15 cellular contexts compared by ENCODE assay signal in genomic region chr15:60519218-60519617, GRCh38. TPM values are rescaled to one million over a fixed set of nuclear protein-coding genes. Genes with fewer than 3 reads are reported as not detected.
A peak's percentile ranks its signal among the peaks of the same experiment; 100 is the strongest.
DNase-seq lines count a peak whose midpoint lies in the region; ATAC-seq and TF ChIP-seq lines count a peak whose summit lies in the region.
"Had no signal": no experiment of that assay in that cellular context is flagged by ENCODE, and none has a peak within 500 bp of the region (broad histone marks: within the 10 kb centered on the region; RNA-seq: fewer than 3 reads in every experiment).

No MANE protein-coding gene starts in this region.

- peak overlapping the region; percentile 31 to 40 for H3K4me3 Mint-ChIP-seq in effector memory CD8-positive, alpha-beta T cell
- H3K4me3 Mint-ChIP-seq in natural killer cell (no peak overlapping the region), neural progenitor cell (no peak overlapping the region)
- H3K4me3 Mint-ChIP-seq: naive B cell had no signal

- H3K27ac ChIP-seq in RWPE2 (ENCODE audit: poor library complexity, severe bottlenecking) (peak overlapping the region; percentile 89), neural progenitor cell (no peak overlapping the region)
- H3K27ac ChIP-seq: heart right ventricle had no signal

- H3K4me1 Mint-ChIP-seq in effector memory CD8-positive, alpha-beta T cell (ENCODE audit: low read depth in 2 of 2): peaks cover 38 to 45% of the 10 kb centered on the region in 2 donors
- H3K4me1 Mint-ChIP-seq in natural killer cell (peaks cover 56 to 64% of the 10 kb centered on the region in 2 donors), neural progenitor cell (peaks cover 6% of the 10 kb centered on the region)

- H4K20me1 ChIP-seq in neural progenitor cell (ENCODE audit: low read depth): no peaks in the 10 kb centered on the region

- H3K27ac Mint-ChIP-seq in effector memory CD8-positive, alpha-beta T cell: peak overlapping the region; percentile 27 to 90
- H3K27ac Mint-ChIP-seq in natural killer cell (peak overlapping the region; percentile 61 to 71), neural progenitor cell (no peak overlapping the region)

- peak; percentile 22 for DNase-seq in EH (ENCODE audit: low read depth)
- no peak for DNase-seq in RWPE2 (ENCODE audit: low spot score)
- no peak for DNase-seq in effector memory CD8-positive, alpha-beta T cell
- DNase-seq in natural killer cell: no peak
- DNase-seq in effector CD4-positive, alpha-beta T cell: no peak
- no peak for DNase-seq in neural progenitor cell (ENCODE audit: low spot score)
- DNase-seq in COLO829 (ENCODE audit: low spot score): no peak
- DNase-seq in activated CD4-positive, alpha-beta T cell treated with anti-CD3 and anti-CD28 coated beads, Interleukin-2, amount 50 U/mL, for 48 hours: no peak
- DNase-seq: GF-D8, heart right ventricle, left lung, naive B cell, retina, SIG-M5 had no signal

- H3F3A ChIP-seq in neural progenitor cell (ENCODE audit: low read depth): peaks cover 16% of the 10 kb centered on the region

- no peak for TF ChIP-seq CTCF in RWPE2 (IDR thresholded peaks at IDR 0.05; ENCODE audit: poor library complexity, severe bottlenecking)
- TF ChIP-seq CTCF in natural killer cell (IDR thresholded peaks at IDR 0.05): no peak
- no peak for TF ChIP-seq CTCF in neural progenitor cell (IDR thresholded peaks at IDR 0.05)

- H3K4me2 ChIP-seq in neural progenitor cell: no peak overlapping the region

- no peaks in the 10 kb centered on the region for H3K36me3 ChIP-seq in RWPE2 (ENCODE audit: low read depth)
- no peaks in the 10 kb centered on the region for H3K36me3 ChIP-seq in neural progenitor cell

- H3K9me3 ChIP-seq in RWPE2 (ENCODE audit: severe bottlenecking) (no peaks in the 10 kb centered on the region), neural progenitor cell (ENCODE audit: low read depth) (no peaks in the 10 kb centered on the region)
- H3K9me3 ChIP-seq: heart right ventricle, left lung had no signal

- intact Hi-C loops in natural killer cell (cut with micrococcal nuclease): no loop called here

- peaks cover 55% of the 10 kb centered on the region for H3K36me3 Mint-ChIP-seq in effector memory CD8-positive, alpha-beta T cell (ENCODE audit: insufficient read depth)
- H3K36me3 Mint-ChIP-seq in natural killer cell (no peaks in the 10 kb centered on the region), neural progenitor cell (no peaks in the 10 kb centered on the region)
- H3K36me3 Mint-ChIP-seq: naive B cell had no signal

- H3K4me1 ChIP-seq in RWPE2 (ENCODE audit: insufficient read depth, poor library complexity, severe bottlenecking): peaks cover 44% of the 10 kb centered on the region
- peaks cover 12% of the 10 kb centered on the region for H3K4me1 ChIP-seq in neural progenitor cell

- no peak overlapping the region for H3K9ac ChIP-seq in neural progenitor cell

- H2AFZ ChIP-seq in neural progenitor cell (replicated peaks): no peak overlapping the region

- no peak overlapping the region for H3K4me3 ChIP-seq in RWPE2 (ENCODE audit: severe bottlenecking)
- no peak overlapping the region for H3K4me3 ChIP-seq in neural progenitor cell
- H3K4me3 ChIP-seq: heart right ventricle, left lung had no signal

- no peaks in the 10 kb centered on the region for H3K27me3 Mint-ChIP-seq in effector memory CD8-positive, alpha-beta T cell
- H3K27me3 Mint-ChIP-seq in natural killer cell (ENCODE audit: low read depth in 2 of 2) (no peaks in the 10 kb centered on the region), neural progenitor cell (ENCODE audit: insufficient read depth, low read depth) (peaks cover 5% of the 10 kb centered on the region)
- H3K27me3 Mint-ChIP-seq: naive B cell had no signal

- no peaks in the 10 kb centered on the region for H3K9me3 Mint-ChIP-seq in effector memory CD8-positive, alpha-beta T cell
- no peaks in the 10 kb centered on the region for H3K9me3 Mint-ChIP-seq in natural killer cell
- H3K9me3 Mint-ChIP-seq in neural progenitor cell: no peaks in the 10 kb centered on the region
- H3K9me3 Mint-ChIP-seq: naive B cell had no signal

- H3K79me2 ChIP-seq in neural progenitor cell (ENCODE audit: low read depth): no peaks in the 10 kb centered on the region

- H3K27me3 ChIP-seq in RWPE2 (ENCODE audit: insufficient read depth, poor library complexity, severe bottlenecking) (no peaks in the 10 kb centered on the region), neural progenitor cell (no peaks in the 10 kb centered on the region)
- H3K27me3 ChIP-seq: heart right ventricle, left lung had no signal

- ATAC-seq in RWPE2 (ENCODE audit: low read depth) (no peak), natural killer cell (no peak)
- ATAC-seq in effector memory CD8-positive, alpha-beta T cell (replicated peaks): no peak
- ATAC-seq: HepG2 had no signal

RNA-seq across cellular contexts. Expression of gene ICE2, which starts 40.3 kb away (rescaled TPM):
- 10 to 100 TPM; 21.7 to 36.7 (median 32.9) TPM for total RNA-seq in natural killer cell
- total RNA-seq in neural progenitor cell (ENCODE audit: low replicate concordance): 69.8 and 95.3 TPM in 2 replicates

Comparison
In these comparisons a context has a peak if more than half of its experiments do, and no peak if none do; other contexts are left out.
1. H3K4me3 Mint-ChIP-seq: peak in effector memory CD8-positive, alpha-beta T cell (2 of 2); none in natural killer cell (single experiment) and neural progenitor cell (single experiment).